Comparison of ENCODE assay signal across 7 cellular contexts in the genomic region with DNA sequence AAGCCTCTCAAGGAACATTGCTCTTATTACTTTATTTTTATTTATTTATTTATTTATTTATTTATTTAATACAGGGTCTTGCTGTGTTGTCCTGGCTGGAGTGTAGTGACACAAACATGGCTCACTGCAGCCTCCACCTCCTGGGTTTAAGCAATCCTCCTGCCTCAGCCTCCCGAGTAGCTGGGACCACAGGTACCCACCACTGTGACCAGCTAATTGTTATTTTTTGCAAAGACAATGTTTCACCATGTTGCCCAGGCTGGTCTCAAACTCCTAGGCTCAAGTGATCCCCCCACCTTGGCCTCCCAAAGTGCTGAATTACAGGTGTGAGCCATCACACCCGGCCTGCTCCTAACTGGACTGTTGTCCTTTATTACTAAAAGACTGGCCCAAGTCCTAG. TPM values are rescaled to one million over a fixed set of nuclear protein-coding genes. Genes with fewer than 3 reads are reported as not detected.
DNase-seq lines count a peak whose midpoint lies in the region; ATAC-seq, FAIRE-seq and TF ChIP-seq lines count a peak whose summit lies in the region.
"Not testable (repeated sequence)": the region's sequence is repeated elsewhere in the genome, so short reads cannot be mapped to it uniquely, and the experiment has no call there.

No MANE protein-coding gene starts in this region.

- not testable (repeated sequence) for FAIRE-seq in keratinocyte (lab: Jason Lieb, UNC)

- not testable (repeated sequence) for TF ChIP-seq POLR2A in HCT116 (IDR thresholded peaks at IDR 0.05; ENCODE audit: borderline replicate concordance, extremely low read depth, insufficient read depth, insufficient read length); esophagus squamous epithelium (IDR thresholded peaks at IDR 0.05); gastrocnemius medialis (IDR thresholded peaks at IDR 0.05)

- TF ChIP-seq CTCF in AG04450 (IDR thresholded peaks at IDR 0.05; ENCODE audit: low read depth, low read length); HCT116 (IDR thresholded peaks at IDR 0.05 in 2 of 3, conservative IDR thresholded peaks at IDR 0.05 in 1 of 3; ENCODE audit: borderline replicate concordance in 1 of 3, insufficient read depth in 1 of 3, low read depth in 2 of 3, low read length in 2 of 3); RWPE1 (conservative IDR thresholded peaks at IDR 0.05; ENCODE audit: low read depth); esophagus squamous epithelium (IDR thresholded peaks at IDR 0.05); keratinocyte (optimal IDR thresholded peaks at IDR 0.05 in 1 of 3, IDR thresholded peaks at IDR 0.05 in 1 of 3, conservative IDR thresholded peaks at IDR 0.05 in 1 of 3; ENCODE audit: extremely low read depth in 1 of 3, insufficient read depth in 2 of 3, low read length in 3 of 3); neural crest cell (conservative IDR thresholded peaks at IDR 0.05); gastrocnemius medialis (IDR thresholded peaks at IDR 0.05 in 4 of 5, conservative IDR thresholded peaks at IDR 0.05 in 1 of 5): not testable (repeated sequence)

- H3K4me1 Mint-ChIP-seq in neural crest cell: peaks cover 48% of the 10 kb centered on the region

- not testable (repeated sequence) for H3K27ac ChIP-seq in AG04450 (ENCODE audit: low read depth, low read length); HCT116 (ENCODE audit: low read depth, low read length)
- peak overlapping the region; percentile 98 for H3K27ac ChIP-seq in RWPE1
- peak overlapping the region in 3 of 4 donors; percentile 44 to 90 (median 85) for H3K27ac ChIP-seq in esophagus squamous epithelium
- H3K27ac ChIP-seq in keratinocyte (ENCODE audit: control insufficient read depth, insufficient read depth, low read length): peak overlapping the region; percentile 57
- peak overlapping the region in 3 of 4 donors; percentile 6 to 96 (median 93) for H3K27ac ChIP-seq in gastrocnemius medialis

- H3K9ac ChIP-seq in HCT116 (ENCODE audit: low read length): not testable (repeated sequence)
- peak overlapping the region; percentile 55 for H3K9ac ChIP-seq in keratinocyte (ENCODE audit: control insufficient read depth, extremely low read depth, insufficient read depth, low read length)

- not testable (repeated sequence) for H4K20me1 ChIP-seq in HCT116 (ENCODE audit: insufficient read depth); keratinocyte (ENCODE audit: control insufficient read depth, extremely low read depth, insufficient read depth, low read length)

- POLR2A ChIA-PET in AG04450 (lab: Yijun Ruan, JAX): interaction anchor here (1.3 to 1.6 kb wide), 2 partner anchors 23 to 47 kb away, joined by 6 read pairs; no protein-coding TSS in a partner anchor
- POLR2A ChIA-PET in HCT116 (lab: Charles Lee); RWPE1 (lab: Yijun Ruan, JAX; ENCODE audit: low non-redundant PET): not testable (repeated sequence)

- not testable (repeated sequence) for H3K9me3 Mint-ChIP-seq in neural crest cell

- not testable (repeated sequence) for H3K9me3 ChIP-seq in AG04450 (ENCODE audit: control insufficient read depth, insufficient read depth, low read length); HCT116 (ENCODE audit: control insufficient read depth in 1 of 2, insufficient read depth in 1 of 2, low read depth in 1 of 2, low read length in 2 of 2); esophagus squamous epithelium; keratinocyte (ENCODE audit: control insufficient read depth, low read depth, low read length); gastrocnemius medialis

- not testable (repeated sequence) for ATAC-seq in HCT116, gastrocnemius medialis

- H3K79me2 ChIP-seq in HCT116 (ENCODE audit: insufficient read depth, low read length) (peaks cover 82% of the 10 kb centered on the region), keratinocyte (ENCODE audit: control insufficient read depth, insufficient read depth, low read length) (peaks cover 82% of the 10 kb centered on the region)

- H3K4me3 ChIP-seq in AG04450 (ENCODE audit: low read depth, low read length) (peak overlapping the region; percentile 11; the same call in 1 of the 2 replicates), keratinocyte (ENCODE audit: control insufficient read depth in 2 of 3, extremely low read depth in 1 of 3, insufficient read depth in 2 of 3, low read depth in 1 of 3, low read length in 3 of 3) (peak overlapping the region in 1 of 3 experiments; percentile 2)
- not testable (repeated sequence) for H3K4me3 ChIP-seq in HCT116 (replicated peaks in 1 of 2; ENCODE audit: low read depth in 1 of 2, low read length in 2 of 2); esophagus squamous epithelium; gastrocnemius medialis

- CTCF ChIA-PET in AG04450 (lab: Charles Lee): interaction anchor here (0.6 to 1.8 kb wide), 2 partner anchors 24 to 273 kb away, joined by 3 to 4 read pairs; no protein-coding TSS in a partner anchor
- CTCF ChIA-PET in HCT116 (lab: Charles Lee): interaction anchor here (1.7 kb wide), 1 partner anchor 95 kb away, joined by 5 read pairs; no protein-coding TSS in a partner anchor
- CTCF ChIA-PET in RWPE1 (lab: Yijun Ruan, JAX): not testable (repeated sequence)

- WGBS in esophagus squamous epithelium, 2 donors: 64 to 66% methylated on average over 2 of the region's 2 CpGs

- H3K36me3 Mint-ChIP-seq in neural crest cell (ENCODE audit: low read depth): not testable (repeated sequence)

- BruUV-seq in HCT116 (replicated peaks; lab: Mats Ljungman, UMichigan): not testable (repeated sequence)

- RAD21 ChIA-PET in HCT116 (lab: Charles Lee; ENCODE audit: low non-redundant PET in 1 of 2, low total read pairs in 2 of 2, uncharacterized antibody in 2 of 2, unreplicated experiment in 2 of 2): not testable (repeated sequence)

- not testable (repeated sequence) for TF ChIP-seq RAD21 in HCT116 (IDR thresholded peaks at IDR 0.05; ENCODE audit: low read depth)

- H3K4me1 ChIP-seq in HCT116 (ENCODE audit: control insufficient read depth in 1 of 2, insufficient read depth in 2 of 2, low read length in 2 of 2) (peaks cover 46 to 82% of the 10 kb centered on the region in 2 experiments), esophagus squamous epithelium (peaks cover 13 to 71% (median 24%) of the 10 kb centered on the region in 3 donors), keratinocyte (ENCODE audit: control insufficient read depth, extremely low read depth, insufficient read depth, low read length) (peaks cover 49% of the 10 kb centered on the region), gastrocnemius medialis (peaks cover 39 to 43% of the 10 kb centered on the region in 2 donors)

- H3K4me3 Mint-ChIP-seq in neural crest cell: peak overlapping the region; percentile 73

- not testable (repeated sequence) for H3K27me3 ChIP-seq in AG04450 (ENCODE audit: control insufficient read depth, insufficient read depth, low read length); HCT116 (ENCODE audit: insufficient read depth, low read length); esophagus squamous epithelium; keratinocyte (ENCODE audit: control insufficient read depth, extremely low read depth, insufficient read depth, low read length); gastrocnemius medialis

- peak overlapping the region; percentile 4; the same call in 1 of the 2 replicates for H3K4me2 ChIP-seq in HCT116 (ENCODE audit: low read length)
- peak overlapping the region; percentile 70 for H3K4me2 ChIP-seq in keratinocyte (ENCODE audit: control insufficient read depth, extremely low read depth, insufficient read depth, low read depth, low read length)

- H3K9me1 ChIP-seq in keratinocyte (ENCODE audit: control insufficient read depth, extremely low read depth, insufficient read depth, low read length): not testable (repeated sequence)

- intact Hi-C loops in HCT116 (cut with micrococcal nuclease): not testable (repeated sequence)
- intact Hi-C loops in esophagus squamous epithelium (cut with DNase I): loop anchor here (5.0 kb wide), 1 partner anchor 97 kb away; no protein-coding TSS in a partner anchor
- intact Hi-C loops in gastrocnemius medialis (cut with DNase I; ENCODE audit: low total_unique reads): loop anchor here (5.0 kb wide), 1 partner anchor 242 kb away; a partner anchor contains a TSS

- H3K9me2 ChIP-seq in HCT116 (ENCODE audit: insufficient read depth): not testable (repeated sequence)

- not testable (repeated sequence) for H3K27ac Mint-ChIP-seq in neural crest cell (ENCODE audit: unreplicated experiment)

- H2AFZ ChIP-seq in HCT116 (ENCODE audit: low read depth, low read length, poor library complexity, severe bottlenecking); keratinocyte (ENCODE audit: control insufficient read depth, low read length): not testable (repeated sequence)

- not testable (repeated sequence) for H3K27me3 Mint-ChIP-seq in neural crest cell (ENCODE audit: low read depth)

- not testable (repeated sequence) for H3K36me3 ChIP-seq in HCT116 (ENCODE audit: control insufficient read depth in 1 of 2, insufficient read depth in 2 of 2, low read length in 2 of 2); esophagus squamous epithelium; keratinocyte (ENCODE audit: control insufficient read depth in 2 of 2, extremely low read depth in 1 of 2, insufficient read depth in 2 of 2, low read length in 2 of 2); gastrocnemius medialis

- in situ Hi-C loops in gastrocnemius medialis (cut with MboI; ENCODE audit: low sequenced_read_pairs in 4 of 4): loop anchor here in 1 of 4 donors (10.0 kb wide), 1 partner anchor 90 kb away; no protein-coding TSS in a partner anchor

- dilution Hi-C loops in keratinocyte (cut with MboI; ENCODE audit: extremely low pct_ligation_motif_present, low sequenced_read_pairs): loop anchor here (25.0 kb wide), 1 partner anchor 187 kb away; a partner anchor contains a TSS

- DNase-seq in AG04450 (ENCODE audit: low read depth, low spot score); HCT116 (ENCODE audit: low read depth, low spot score); RWPE1 (ENCODE audit: low spot score); esophagus squamous epithelium (lab: John Stamatoyannopoulos, UW); keratinocyte (ENCODE audit: low read depth, low spot score); neural crest cell (ENCODE audit: low read depth, low spot score); gastrocnemius medialis: not testable (repeated sequence)

RNA-seq across cellular contexts. Expression of a gene that starts 4.8 kb away (rescaled TPM):
- polyA plus RNA-seq in AG04450 (2011; rRNA removed) (118 and 135 TPM in 2 replicates), keratinocyte (90.4 to 99.3 TPM (median 94.4 TPM) in 3 replicates)
- polyA minus RNA-seq in AG04450 (2011; rRNA and poly(A)+ RNA removed): 197 and 233 TPM in 2 replicates
- total RNA-seq in HCT116 (2021; ENCODE audit: unreplicated experiment) (83.7 TPM), esophagus squamous epithelium (10 to 100 TPM; 19.5 to 34.9 (median 28.7) TPM), neural crest cell (75.9 and 76.4 TPM in 2 replicates), gastrocnemius medialis (10 to 100 TPM; 55.6 to 86.4 (median 62.7) TPM)
- 60.7 and 64.7 TPM in 2 replicates for polyA plus RNA-seq in HCT116 (2012)
- 28.0 TPM for polyA plus RNA-seq in keratinocyte (2011; ENCODE audit: low read depth)
- 105 and 138 TPM in 2 replicates for polyA plus RNA-seq in keratinocyte (2011; cell fraction: cytosol; rRNA removed)
- 102 and 138 TPM in 2 replicates for polyA plus RNA-seq in keratinocyte (2011; cell fraction: nucleus; rRNA removed)
- polyA plus RNA-seq in keratinocyte (2012; ENCODE audit: low replicate concordance): 68.0 and 95.5 TPM in 2 replicates
- polyA minus RNA-seq in keratinocyte: 119 to 243 TPM (median 131 TPM) in 3 replicates
- 140 TPM for polyA minus RNA-seq in keratinocyte (2011; cell fraction: cytosol; rRNA and poly(A)+ RNA removed)
- polyA minus RNA-seq in keratinocyte (2011; cell fraction: nucleus; rRNA and poly(A)+ RNA removed): 67.5 and 81.9 TPM in 2 replicates

RNA-seq across cellular contexts. Expression of a gene that starts 22.2 kb away (rescaled TPM):
- polyA plus RNA-seq in AG04450 (2011; rRNA removed) (17.7 and 18.1 TPM in 2 replicates), keratinocyte (11.1 to 24.8 TPM (median 14.4 TPM) in 3 replicates)
- 13.9 and 15.9 TPM in 2 replicates for polyA minus RNA-seq in AG04450 (2011; rRNA and poly(A)+ RNA removed)
- total RNA-seq in HCT116 (2021; ENCODE audit: unreplicated experiment) (14.0 TPM), esophagus squamous epithelium (10 to 100 TPM in 3 of 4 donors, 1 to 10 TPM in 1; 7.7 to 18.5 (median 11.8) TPM), neural crest cell (18.7 and 19.5 TPM in 2 replicates), gastrocnemius medialis (10 to 100 TPM; 14.4 to 16.1 (median 15.3) TPM)
- polyA plus RNA-seq in HCT116 (2012): 8.4 and 9.6 TPM in 2 replicates
- 2.8 TPM for polyA plus RNA-seq in keratinocyte (2011; ENCODE audit: low read depth)
- 18.1 and 19.0 TPM in 2 replicates for polyA plus RNA-seq in keratinocyte (2011; cell fraction: cytosol; rRNA removed)
- 12.1 and 12.4 TPM in 2 replicates for polyA plus RNA-seq in keratinocyte (2011; cell fraction: nucleus; rRNA removed)
- polyA plus RNA-seq in keratinocyte (2012; ENCODE audit: low replicate concordance): 11.7 and 20.2 TPM in 2 replicates
- polyA minus RNA-seq in keratinocyte: 12.1 to 16.9 TPM (median 15.9 TPM) in 3 replicates
- polyA minus RNA-seq in keratinocyte (2011; cell fraction: cytosol; rRNA and poly(A)+ RNA removed): 12.3 TPM
- 5.0 and 8.1 TPM in 2 replicates for polyA minus RNA-seq in keratinocyte (2011; cell fraction: nucleus; rRNA and poly(A)+ RNA removed)
